16 cellular contexts compared by ENCODE assay signal in genomic region chr11:13940611-13941256, GRCh38. TPM values are rescaled to one million over a fixed set of nuclear protein-coding genes. Genes with fewer than 3 reads are reported as not detected.
DNase-seq lines count a peak whose midpoint lies in the region; ATAC-seq, FAIRE-seq and TF ChIP-seq lines count a peak whose summit lies in the region.
"Had no signal": no experiment of that assay in that cellular context is flagged by ENCODE, and none has a peak within 500 bp of the region (broad histone marks: within the 10 kb centered on the region; RNA-seq: fewer than 3 reads in every experiment).

No MANE protein-coding gene starts in this region.

- peak in 1 of 2 donors; percentile 23 for DNase-seq in activated T-cell treated with anti-CD3 and anti-CD28 coated beads, Interleukin-2, amount 50 U/mL, for 72 hours
- DNase-seq in activated T-cell treated with anti-CD3 and anti-CD28 coated beads, Interleukin-2, amount 50 U/mL, for 1 hour, result no peak
- DNase-seq in PC-3 (no peak), trophoblast cell (no peak), GM12892 (ENCODE audit: insufficient read length) (no peak)
- DNase-seq in activated effector memory CD4-positive, alpha-beta T cell treated with anti-CD3 and anti-CD28 coated beads, Interleukin-2, amount 50 U/mL, for 16 hours, result peak; percentile 64
- DNase-seq: DMS79 treated with DMSO at 0.1 percent for 48 hours, left cardiac atrium, midbrain, NCI-H1436 treated with DMSO at 0.1 percent for 48 hours, uterus had no signal

- no peak for TF ChIP-seq CTCF in PC-3 (conservative IDR thresholded peaks at IDR 0.05; ENCODE audit: low read depth, low read length)

- no peak overlapping the region for H4K8ac ChIP-seq in trophoblast cell (ENCODE audit: low read depth, low read length)

- H3K9me3 ChIP-seq in PC-3 (ENCODE audit: low read length) (no peaks in the 10 kb centered on the region), trophoblast cell (ENCODE audit: insufficient read depth, low read depth, low read length) (peaks cover 1% of the 10 kb centered on the region)
- H3K9me3 ChIP-seq: right atrium auricular region, uterus had no signal

- no peak overlapping the region for H3K27ac Mint-ChIP-seq in activated T-cell treated with anti-CD3 and anti-CD28 coated beads, Interleukin-2, amount 50 U/mL, for 72 hours

- H3K4me2 ChIP-seq in PC-3 (ENCODE audit: low read length), result peak overlapping the region; percentile 54
- no peak overlapping the region for H3K4me2 ChIP-seq in trophoblast cell (ENCODE audit: low read length)

- H3K14ac ChIP-seq in trophoblast cell (ENCODE audit: low read length), result no peak overlapping the region

- peaks cover 7% of the 10 kb centered on the region for H3K79me1 ChIP-seq in trophoblast cell (ENCODE audit: low read length)

- H2BK120ac ChIP-seq in trophoblast cell (ENCODE audit: insufficient read depth, low read length, poor library complexity), result no peak overlapping the region

- H3K4me1 Mint-ChIP-seq in activated T-cell treated with anti-CD3 and anti-CD28 coated beads, Interleukin-2, amount 50 U/mL, for 72 hours (ENCODE audit: low read depth), result peaks cover 23% of the 10 kb centered on the region

- no peak for FAIRE-seq in GM12892 (lab: Jason Lieb, UNC)
- FAIRE-seq: endometrium, GM19239 had no signal

- BruUV-seq in PC-3 (replicated peaks; lab: Mats Ljungman, UMichigan), result no TSS peak

- H4K91ac ChIP-seq in trophoblast cell (ENCODE audit: low read depth, low read length), result no peak overlapping the region

- CTCF ChIA-PET in PC-3 (lab: Charles Lee), result no interaction called here

- H3K36me3 ChIP-seq in PC-3 (ENCODE audit: low read depth, low read length) (no peaks in the 10 kb centered on the region), trophoblast cell (ENCODE audit: control insufficient read depth in 1 of 2, insufficient read depth in 2 of 2, low read length in 2 of 2) (no peaks in the 10 kb centered on the region)
- H3K36me3 ChIP-seq: right atrium auricular region, uterus had no signal

- H3F3A ChIP-seq in PC-3 (ENCODE audit: low read length, unreplicated experiment), result no peaks in the 10 kb centered on the region

- H2BK5ac ChIP-seq in trophoblast cell (ENCODE audit: low read depth, low read length, poor library complexity), result no peak overlapping the region

- no peak overlapping the region for H3K18ac ChIP-seq in trophoblast cell (ENCODE audit: low read length)

- H3K4ac ChIP-seq in trophoblast cell (ENCODE audit: low read depth, low read length), result no peak overlapping the region

- no peaks in the 10 kb centered on the region for H4K20me1 ChIP-seq in PC-3 (ENCODE audit: low read length)

- H3K27me3 Mint-ChIP-seq in activated T-cell treated with anti-CD3 and anti-CD28 coated beads, Interleukin-2, amount 50 U/mL, for 72 hours (ENCODE audit: low read depth), result no peaks in the 10 kb centered on the region

- H3K4me3 Mint-ChIP-seq in activated T-cell treated with anti-CD3 and anti-CD28 coated beads, Interleukin-2, amount 50 U/mL, for 72 hours, result no peak overlapping the region

- no peaks in the 10 kb centered on the region for H3K79me2 ChIP-seq in PC-3 (ENCODE audit: low read length)
- no peaks in the 10 kb centered on the region for H3K79me2 ChIP-seq in trophoblast cell (ENCODE audit: control insufficient read depth, insufficient read depth, low read length, poor library complexity)

- no peak overlapping the region for H3K9ac ChIP-seq in PC-3 (ENCODE audit: low read length)
- H3K9ac ChIP-seq in trophoblast cell (ENCODE audit: low read length), result no peak overlapping the region

- peaks cover 3 to 12% of the 10 kb centered on the region in 2 donors for H3K36me3 Mint-ChIP-seq in activated T-cell treated with anti-CD3 and anti-CD28 coated beads, Interleukin-2, amount 50 U/mL, for 72 hours (ENCODE audit: insufficient read depth in 2 of 2)

- H3K27ac ChIP-seq in PC-3 (ENCODE audit: low read length), result peak overlapping the region; percentile 61
- H3K27ac ChIP-seq in trophoblast cell (ENCODE audit: low read depth, low read length), result no peak overlapping the region
- H3K27ac ChIP-seq: right atrium auricular region, uterus had no signal

- no peak overlapping the region for H3K23ac ChIP-seq in trophoblast cell (ENCODE audit: low read length)

- no peaks in the 10 kb centered on the region for H3K9me2 ChIP-seq in PC-3 (replicated peaks; ENCODE audit: low read length)

- no peaks in the 10 kb centered on the region for H3K27me3 ChIP-seq in PC-3 (ENCODE audit: low read length)
- H3K27me3 ChIP-seq in trophoblast cell (ENCODE audit: insufficient read depth, low read length), result no peaks in the 10 kb centered on the region
- H3K27me3 ChIP-seq: right atrium auricular region, uterus had no signal

- TF ChIP-seq POLR2A in GM12892 (IDR thresholded peaks at IDR 0.05; ENCODE audit: low read depth, low read length), result no peak

- no peak overlapping the region; the same call in 1 of the 2 replicates for H3K4me3 ChIP-seq in PC-3 (ENCODE audit: low read length)
- H3K4me3 ChIP-seq in trophoblast cell (ENCODE audit: low read depth, low read length), result no peak overlapping the region
- H3K4me3 ChIP-seq: right atrium auricular region, uterus had no signal

- peak; percentile 81 to 92 for ATAC-seq in activated T-cell treated with anti-CD3 and anti-CD28 coated beads, Interleukin-2, amount 50 U/mL, for 72 hours (replicated peaks in 1 of 2)
- ATAC-seq in PC-3, result no peak
- ATAC-seq in GM21737 (IDR thresholded peaks at IDR 0.05; ENCODE audit: unreplicated experiment), result no peak
- ATAC-seq in GM21723 (IDR thresholded peaks at IDR 0.05; ENCODE audit: unreplicated experiment), result no peak
- ATAC-seq: left cardiac atrium had no signal

- H2AFZ ChIP-seq in PC-3 (ENCODE audit: low read length) (no peak overlapping the region), trophoblast cell (ENCODE audit: insufficient read depth, low read length, poor library complexity) (no peak overlapping the region)

- POLR2A ChIA-PET in PC-3 (lab: Charles Lee; ENCODE audit: unreplicated experiment), result no interaction called here

- WGBS in trophoblast cell (ENCODE audit: extremely low coverage, insufficient coverage, insufficient read length), result no CpG with 5 or more reads among the region's 3 CpGs

- H2BK12ac ChIP-seq in trophoblast cell (ENCODE audit: low read length), result peak overlapping the region; percentile 5

- H2AK5ac ChIP-seq in trophoblast cell (ENCODE audit: low read length), result no peak overlapping the region

- intact Hi-C loops in PC-3 (cut with micrococcal nuclease), result no loop called here

- H3K4me1 ChIP-seq in PC-3 (ENCODE audit: insufficient read depth, low read length), result peaks cover 34% of the 10 kb centered on the region
- H3K4me1 ChIP-seq in trophoblast cell (ENCODE audit: control insufficient read depth in 1 of 2, insufficient read depth in 2 of 2, low read length in 2 of 2), result peaks cover 7 to 11% of the 10 kb centered on the region in 2 experiments
- H3K4me1 ChIP-seq: right atrium auricular region had no signal

- H3K9me3 Mint-ChIP-seq in activated T-cell treated with anti-CD3 and anti-CD28 coated beads, Interleukin-2, amount 50 U/mL, for 72 hours, result peaks cover 4 to 8% of the 10 kb centered on the region in 2 donors

- H4K12ac ChIP-seq in trophoblast cell (ENCODE audit: low read depth, low read length), result no peak overlapping the region

RNA-seq across cellular contexts. Expression of gene SPON1, which starts 21.8 kb away (rescaled TPM):
- total RNA-seq in activated T-cell treated with anti-CD3 and anti-CD28 coated beads, Interleukin-2, amount 50 U/mL, for 72 hours, result under 1 TPM; 0.12 to 0.16 TPM
- not detected in 2 replicates for total RNA-seq in PC-3 (2014; rRNA removed)
- polyA plus RNA-seq in trophoblast cell (2013), result 0.89 TPM in 2 replicates
- 0.74 TPM for polyA plus RNA-seq in GM12892 (2012; ENCODE audit: missing spikeins)

Comparison
In these comparisons a context has a peak if more than half of its experiments do, and no peak if none do; other contexts are left out.
1. ATAC-seq: peak in activated T-cell treated with anti-CD3 and anti-CD28 coated beads, Interleukin-2, amount 50 U/mL, for 72 hours (2 of 2); none in PC-3 (single experiment), GM21737 (single experiment) and GM21723 (single experiment).